ENCODE assay signal across 1 cellular context in genomic region chr17:4357671-4358070, GRCh38.
TF ChIP-seq lines count a peak whose summit lies in the region.

No MANE protein-coding gene starts in this region.

TF ChIP-seq in GM23338, 12 proteins besides CTCF, POLR2A, EP300 and RAD21 (continued from another document):
- TF ChIP-seq, protein P1, sequence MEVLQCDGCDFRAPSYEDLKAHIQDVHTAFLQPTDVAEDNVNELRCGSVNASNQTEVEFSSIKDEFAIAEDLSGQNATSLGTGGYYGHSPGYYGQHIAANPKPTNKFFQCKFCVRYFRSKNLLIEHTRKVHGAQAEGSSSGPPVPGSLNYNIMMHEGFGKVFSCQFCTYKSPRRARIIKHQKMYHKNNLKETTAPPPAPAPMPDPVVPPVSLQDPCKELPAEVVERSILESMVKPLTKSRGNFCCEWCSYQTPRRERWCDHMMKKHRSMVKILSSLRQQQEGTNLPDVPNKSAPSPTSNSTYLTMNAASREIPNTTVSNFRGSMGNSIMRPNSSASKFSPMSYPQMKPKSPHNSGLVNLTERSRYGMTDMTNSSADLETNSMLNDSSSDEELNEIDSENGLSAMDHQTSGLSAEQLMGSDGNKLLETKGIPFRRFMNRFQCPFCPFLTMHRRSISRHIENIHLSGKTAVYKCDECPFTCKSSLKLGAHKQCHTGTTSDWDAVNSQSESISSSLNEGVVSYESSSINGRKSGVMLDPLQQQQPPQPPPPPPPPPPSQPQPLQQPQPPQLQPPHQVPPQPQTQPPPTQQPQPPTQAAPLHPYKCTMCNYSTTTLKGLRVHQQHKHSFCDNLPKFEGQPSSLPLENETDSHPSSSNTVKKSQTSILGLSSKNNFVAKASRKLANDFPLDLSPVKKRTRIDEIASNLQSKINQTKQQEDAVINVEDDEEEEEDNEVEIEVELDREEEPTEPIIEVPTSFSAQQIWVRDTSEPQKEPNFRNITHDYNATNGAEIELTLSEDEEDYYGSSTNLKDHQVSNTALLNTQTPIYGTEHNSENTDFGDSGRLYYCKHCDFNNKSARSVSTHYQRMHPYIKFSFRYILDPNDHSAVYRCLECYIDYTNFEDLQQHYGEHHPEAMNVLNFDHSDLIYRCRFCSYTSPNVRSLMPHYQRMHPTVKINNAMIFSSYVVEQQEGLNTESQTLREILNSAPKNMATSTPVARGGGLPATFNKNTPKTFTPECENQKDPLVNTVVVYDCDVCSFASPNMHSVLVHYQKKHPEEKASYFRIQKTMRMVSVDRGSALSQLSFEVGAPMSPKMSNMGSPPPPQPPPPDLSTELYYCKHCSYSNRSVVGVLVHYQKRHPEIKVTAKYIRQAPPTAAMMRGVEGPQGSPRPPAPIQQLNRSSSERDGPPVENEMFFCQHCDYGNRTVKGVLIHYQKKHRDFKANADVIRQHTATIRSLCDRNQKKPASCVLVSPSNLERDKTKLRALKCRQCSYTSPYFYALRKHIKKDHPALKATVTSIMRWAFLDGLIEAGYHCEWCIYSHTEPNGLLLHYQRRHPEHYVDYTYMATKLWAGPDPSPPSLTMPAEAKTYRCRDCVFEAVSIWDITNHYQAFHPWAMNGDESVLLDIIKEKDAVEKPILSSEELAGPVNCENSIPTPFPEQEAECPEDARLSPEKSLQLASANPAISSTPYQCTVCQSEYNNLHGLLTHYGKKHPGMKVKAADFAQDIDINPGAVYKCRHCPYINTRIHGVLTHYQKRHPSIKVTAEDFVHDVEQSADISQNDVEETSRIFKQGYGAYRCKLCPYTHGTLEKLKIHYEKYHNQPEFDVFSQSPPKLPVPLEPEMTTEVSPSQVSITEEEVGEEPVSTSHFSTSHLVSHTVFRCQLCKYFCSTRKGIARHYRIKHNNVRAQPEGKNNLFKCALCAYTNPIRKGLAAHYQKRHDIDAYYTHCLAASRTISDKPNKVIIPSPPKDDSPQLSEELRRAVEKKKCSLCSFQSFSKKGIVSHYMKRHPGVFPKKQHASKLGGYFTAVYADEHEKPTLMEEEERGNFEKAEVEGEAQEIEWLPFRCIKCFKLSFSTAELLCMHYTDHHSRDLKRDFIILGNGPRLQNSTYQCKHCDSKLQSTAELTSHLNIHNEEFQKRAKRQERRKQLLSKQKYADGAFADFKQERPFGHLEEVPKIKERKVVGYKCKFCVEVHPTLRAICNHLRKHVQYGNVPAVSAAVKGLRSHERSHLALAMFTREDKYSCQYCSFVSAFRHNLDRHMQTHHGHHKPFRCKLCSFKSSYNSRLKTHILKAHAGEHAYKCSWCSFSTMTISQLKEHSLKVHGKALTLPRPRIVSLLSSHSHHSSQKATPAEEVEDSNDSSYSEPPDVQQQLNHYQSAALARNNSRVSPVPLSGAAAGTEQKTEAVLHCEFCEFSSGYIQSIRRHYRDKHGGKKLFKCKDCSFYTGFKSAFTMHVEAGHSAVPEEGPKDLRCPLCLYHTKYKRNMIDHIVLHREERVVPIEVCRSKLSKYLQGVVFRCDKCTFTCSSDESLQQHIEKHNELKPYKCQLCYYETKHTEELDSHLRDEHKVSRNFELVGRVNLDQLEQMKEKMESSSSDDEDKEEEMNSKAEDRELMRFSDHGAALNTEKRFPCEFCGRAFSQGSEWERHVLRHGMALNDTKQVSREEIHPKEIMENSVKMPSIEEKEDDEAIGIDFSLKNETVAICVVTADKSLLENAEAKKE (CRISPR knock-in tag; IDR thresholded peaks at IDR 0.05): no peak
- TF ChIP-seq, protein P2, sequence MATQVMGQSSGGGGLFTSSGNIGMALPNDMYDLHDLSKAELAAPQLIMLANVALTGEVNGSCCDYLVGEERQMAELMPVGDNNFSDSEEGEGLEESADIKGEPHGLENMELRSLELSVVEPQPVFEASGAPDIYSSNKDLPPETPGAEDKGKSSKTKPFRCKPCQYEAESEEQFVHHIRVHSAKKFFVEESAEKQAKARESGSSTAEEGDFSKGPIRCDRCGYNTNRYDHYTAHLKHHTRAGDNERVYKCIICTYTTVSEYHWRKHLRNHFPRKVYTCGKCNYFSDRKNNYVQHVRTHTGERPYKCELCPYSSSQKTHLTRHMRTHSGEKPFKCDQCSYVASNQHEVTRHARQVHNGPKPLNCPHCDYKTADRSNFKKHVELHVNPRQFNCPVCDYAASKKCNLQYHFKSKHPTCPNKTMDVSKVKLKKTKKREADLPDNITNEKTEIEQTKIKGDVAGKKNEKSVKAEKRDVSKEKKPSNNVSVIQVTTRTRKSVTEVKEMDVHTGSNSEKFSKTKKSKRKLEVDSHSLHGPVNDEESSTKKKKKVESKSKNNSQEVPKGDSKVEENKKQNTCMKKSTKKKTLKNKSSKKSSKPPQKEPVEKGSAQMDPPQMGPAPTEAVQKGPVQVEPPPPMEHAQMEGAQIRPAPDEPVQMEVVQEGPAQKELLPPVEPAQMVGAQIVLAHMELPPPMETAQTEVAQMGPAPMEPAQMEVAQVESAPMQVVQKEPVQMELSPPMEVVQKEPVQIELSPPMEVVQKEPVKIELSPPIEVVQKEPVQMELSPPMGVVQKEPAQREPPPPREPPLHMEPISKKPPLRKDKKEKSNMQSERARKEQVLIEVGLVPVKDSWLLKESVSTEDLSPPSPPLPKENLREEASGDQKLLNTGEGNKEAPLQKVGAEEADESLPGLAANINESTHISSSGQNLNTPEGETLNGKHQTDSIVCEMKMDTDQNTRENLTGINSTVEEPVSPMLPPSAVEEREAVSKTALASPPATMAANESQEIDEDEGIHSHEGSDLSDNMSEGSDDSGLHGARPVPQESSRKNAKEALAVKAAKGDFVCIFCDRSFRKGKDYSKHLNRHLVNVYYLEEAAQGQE (IDR thresholded peaks at IDR 0.05; ENCODE audit: unreplicated experiment): no peak
- TF ChIP-seq EZH2 (IDR thresholded peaks at IDR 0.05; ENCODE audit: low read depth, unreplicated experiment) (no peak), CREB1 (CRISPR knock-in tag; IDR thresholded peaks at IDR 0.05; ENCODE audit: low read depth) (no peak), JUNB (IDR thresholded peaks at IDR 0.05; ENCODE audit: unreplicated experiment) (no peak), POLR2AphosphoS5 (IDR thresholded peaks at IDR 0.05; ENCODE audit: low read depth) (no peak), ZNF114 (CRISPR knock-in tag; IDR thresholded peaks at IDR 0.05) (no peak)
